8 cellular contexts compared by ENCODE assay signal in the genomic region with DNA sequence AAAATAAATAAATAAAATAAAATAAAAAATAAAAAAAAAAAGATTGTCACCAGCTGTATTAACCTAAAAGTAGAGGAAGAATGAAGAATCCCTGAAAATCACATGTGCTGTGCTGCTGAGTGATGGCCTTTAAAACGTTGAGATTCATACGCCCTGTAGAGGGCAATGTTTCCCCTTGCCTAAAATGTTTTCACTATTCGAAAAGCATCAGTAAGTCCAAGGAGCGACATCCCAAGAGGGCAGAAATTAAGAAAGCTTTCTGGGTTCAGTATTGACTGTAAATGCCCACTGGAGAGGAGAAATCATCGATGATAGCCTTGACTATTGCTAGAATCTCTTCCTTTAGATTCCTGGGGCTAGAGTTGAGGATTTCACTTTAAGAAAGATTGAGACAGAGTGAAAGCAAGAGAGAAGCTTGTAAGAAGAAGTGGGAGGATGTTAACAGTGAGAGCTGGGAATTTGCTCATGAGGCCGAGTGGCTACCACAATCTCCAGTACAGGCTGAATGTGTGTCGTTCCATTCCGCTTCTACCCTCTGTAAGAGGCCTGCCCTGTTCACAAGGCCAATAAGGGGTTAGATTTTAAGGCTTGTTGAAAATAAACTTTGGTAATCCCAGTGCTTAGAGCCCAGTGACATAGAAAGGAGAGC.
A peak's percentile ranks its signal among the peaks of the same experiment; 100 is the strongest.
DNase-seq lines count a peak whose midpoint lies in the region; ATAC-seq and TF ChIP-seq lines count a peak whose summit lies in the region.

No MANE protein-coding gene starts in this region.

- TF ChIP-seq CTCF in natural killer cell (IDR thresholded peaks at IDR 0.05) = no peak

- DNase-seq in ELR (ENCODE audit: low read depth) (peak; percentile 80), SK-N-MC (ENCODE audit: low read depth, low spot score) (peak; percentile 80), fibroblast of gingiva (ENCODE audit: low read depth) (peak; percentile 75), natural killer cell (no peak)
- DNase-seq in Jurkat, Clone E6-1 (ENCODE audit: low read depth, low spot score) = peak; percentile 48
- DNase-seq in stimulated activated CD4-positive, alpha-beta T cell treated with anti-CD3 and anti-CD28 coated beads, Interleukin-4, amount 100 ng/mL, for 4 hours = no peak
- DNase-seq in effector memory CD8-positive, alpha-beta T cell = no peak

- no peak overlapping the region for H3K4me3 ChIP-seq in Jurkat, Clone E6-1 (ENCODE audit: low read length)
- no peak overlapping the region for H3K4me3 ChIP-seq in SK-N-MC

- H3K4me1 Mint-ChIP-seq in natural killer cell = peaks cover 0 to 4% of the 10 kb centered on the region in 2 donors
- H3K4me1 Mint-ChIP-seq in effector memory CD8-positive, alpha-beta T cell (ENCODE audit: low read depth in 2 of 2) = no peaks in the 10 kb centered on the region

- ATAC-seq in GM21515 (IDR thresholded peaks at IDR 0.05; ENCODE audit: unreplicated experiment) = peak; percentile 71
- ATAC-seq in natural killer cell = peak in 2 of 3 donors; percentile 50 to 71
- no peak for ATAC-seq in effector memory CD8-positive, alpha-beta T cell (replicated peaks)

- no peaks in the 10 kb centered on the region for H3K36me3 ChIP-seq in SK-N-MC (ENCODE audit: insufficient read depth, low read length)

- peak overlapping the region; percentile 25 for H3K4me3 Mint-ChIP-seq in natural killer cell
- peak overlapping the region in 1 of 2 donors; percentile 26 for H3K4me3 Mint-ChIP-seq in effector memory CD8-positive, alpha-beta T cell

- no peaks in the 10 kb centered on the region for H3K9me3 ChIP-seq in SK-N-MC (ENCODE audit: low read depth, low read length)

- no peak overlapping the region for H3K9ac ChIP-seq in SK-N-MC (ENCODE audit: insufficient read length)

- H3K9me3 Mint-ChIP-seq in natural killer cell = no peaks in the 10 kb centered on the region
- H3K9me3 Mint-ChIP-seq in effector memory CD8-positive, alpha-beta T cell = no peaks in the 10 kb centered on the region

- H3K36me3 Mint-ChIP-seq in natural killer cell = no peaks in the 10 kb centered on the region
- H3K36me3 Mint-ChIP-seq in effector memory CD8-positive, alpha-beta T cell (ENCODE audit: insufficient read depth) = no peaks in the 10 kb centered on the region

- peak overlapping the region in 1 of 2 donors; percentile 33 for H3K27ac Mint-ChIP-seq in natural killer cell
- no peak overlapping the region for H3K27ac Mint-ChIP-seq in effector memory CD8-positive, alpha-beta T cell

- no peaks in the 10 kb centered on the region for H3K27me3 Mint-ChIP-seq in natural killer cell (ENCODE audit: low read depth in 2 of 2)
- peaks cover 8 to 15% of the 10 kb centered on the region in 2 donors for H3K27me3 Mint-ChIP-seq in effector memory CD8-positive, alpha-beta T cell

- no peak overlapping the region for H3K27ac ChIP-seq in SK-N-MC

- intact Hi-C loops in natural killer cell (cut with micrococcal nuclease) = loop anchor here (10.0 kb wide), 1 partner anchor 623 kb away; no protein-coding TSS in a partner anchor

Comparison
In these comparisons a context has a peak if more than half of its experiments do, and no peak if none do; other contexts are left out.
1. DNase-seq: peak in ELR (single experiment), Jurkat, Clone E6-1 (single experiment), SK-N-MC (single experiment) and fibroblast of gingiva (single experiment); none in natural killer cell (single experiment), stimulated activated CD4-positive, alpha-beta T cell treated with anti-CD3 and anti-CD28 coated beads, Interleukin-4, amount 100 ng/mL, for 4 hours (0 of 2) and effector memory CD8-positive, alpha-beta T cell (0 of 3).